15 cellular contexts compared by ENCODE assay signal in the genomic region with DNA sequence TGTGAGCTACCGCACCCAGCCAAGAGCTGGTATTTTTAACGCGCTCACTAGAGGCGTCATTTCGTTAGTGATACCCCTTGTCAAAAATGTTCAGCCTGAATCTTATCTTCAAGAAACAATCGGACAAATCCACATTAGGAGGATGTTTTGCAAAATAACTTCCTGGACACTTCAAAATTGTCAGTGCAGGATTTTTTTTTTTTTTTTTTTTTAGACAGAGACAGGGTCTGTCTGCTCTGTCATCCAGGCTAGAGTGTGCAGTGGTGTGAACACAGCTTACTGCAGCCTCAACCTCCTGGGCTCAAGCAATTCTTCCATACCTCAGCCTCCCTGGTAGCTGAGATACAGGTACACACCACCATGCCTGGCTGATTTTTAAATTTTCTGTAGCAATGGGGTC.
DNase-seq lines count a peak whose midpoint lies in the region; ATAC-seq and TF ChIP-seq lines count a peak whose summit lies in the region.
"Had no signal": no experiment of that assay in that cellular context is flagged by ENCODE, and none has a peak within 500 bp of the region (broad histone marks: within the 10 kb centered on the region; RNA-seq: fewer than 3 reads in every experiment).

No MANE protein-coding gene starts in this region.

- H3K4me1 ChIP-seq in right cardiac atrium (ENCODE audit: control insufficient read depth, insufficient read depth, low read length) = no peaks in the 10 kb centered on the region
- H3K4me1 ChIP-seq: BE2C had no signal

- in situ Hi-C loops in KBM-7 (cut with MboI; ENCODE audit: low pct_unique_long_range_greater_than_20kb, low sequenced_read_pairs) = loop anchor here (25.0 kb wide), 1 partner anchor 404 kb away; no protein-coding TSS in a partner anchor

- H3K27ac ChIP-seq in right cardiac atrium (ENCODE audit: low read length) = no peak overlapping the region
- H3K27ac ChIP-seq: C4-2B had no signal

- peaks cover 0 to 11% (median 8%) of the 10 kb centered on the region in 5 experiments for H3K9me3 Mint-ChIP-seq in brain
- H3K9me3 Mint-ChIP-seq in stimulated activated naive B cell treated with anti-CD40 and anti-IgM and Interleukin-4, amounts not matched to agents 10 μg/mL and 1 μg/mL and 100 μg/mL, for 72 hours = no peaks in the 10 kb centered on the region
- no peaks in the 10 kb centered on the region for H3K9me3 Mint-ChIP-seq in activated T-cell treated with anti-CD3 and anti-CD28 coated beads, Interleukin-2, amount 50 U/mL, for 72 hours
- H3K9me3 Mint-ChIP-seq: CD4-positive, alpha-beta memory T cell; HFFc6 had no signal

- H3K4me3 ChIP-seq in right cardiac atrium (ENCODE audit: low read length) = no peak overlapping the region

- DNase-seq in Right ventricle myocardium superior (peak; percentile 1), right cardiac atrium (no peak), KBM-7 (peak; percentile 84), NCI-H2029 (lab: John Stamatoyannopoulos, UW) (no peak)
- no peak for DNase-seq in stimulated activated naive B cell treated with anti-CD40 and anti-IgM and Interleukin-4, amounts not matched to agents 10 μg/mL and 1 μg/mL and 100 μg/mL, for 72 hours
- DNase-seq in activated T-cell treated with anti-CD3 and anti-CD28 coated beads, Interleukin-2, amount 50 U/mL, for 72 hours = no peak
- DNase-seq: 8988T; BE2C; CD4-positive, alpha-beta memory T cell; GOT3; H9; HFFc6 had no signal

- no peak for ATAC-seq in Right ventricle myocardium superior (ENCODE audit: poor library complexity)
- no peak for ATAC-seq in right cardiac atrium
- no peak for ATAC-seq in stimulated activated naive B cell treated with anti-CD40 and anti-IgM and Interleukin-4, amounts not matched to agents 10 μg/mL and 1 μg/mL and 100 μg/mL, for 72 hours (replicated peaks)
- ATAC-seq in activated T-cell treated with anti-CD3 and anti-CD28 coated beads, Interleukin-2, amount 50 U/mL, for 72 hours (replicated peaks in 1 of 2) = no peak
- no peak for ATAC-seq in esophagus mucosa

- H3K9me3 ChIP-seq in right cardiac atrium (ENCODE audit: control insufficient read depth, low read length) = no peaks in the 10 kb centered on the region
- H3K9me3 ChIP-seq: BE2C had no signal

- H3K27me3 Mint-ChIP-seq in brain = peaks cover 6% of the 10 kb centered on the region
- no peaks in the 10 kb centered on the region for H3K27me3 Mint-ChIP-seq in stimulated activated naive B cell treated with anti-CD40 and anti-IgM and Interleukin-4, amounts not matched to agents 10 μg/mL and 1 μg/mL and 100 μg/mL, for 72 hours
- no peaks in the 10 kb centered on the region for H3K27me3 Mint-ChIP-seq in activated T-cell treated with anti-CD3 and anti-CD28 coated beads, Interleukin-2, amount 50 U/mL, for 72 hours (ENCODE audit: low read depth)
- H3K27me3 Mint-ChIP-seq: CD4-positive, alpha-beta memory T cell had no signal

- H3K4me3 Mint-ChIP-seq in brain = no peak overlapping the region
- no peak overlapping the region for H3K4me3 Mint-ChIP-seq in stimulated activated naive B cell treated with anti-CD40 and anti-IgM and Interleukin-4, amounts not matched to agents 10 μg/mL and 1 μg/mL and 100 μg/mL, for 72 hours
- no peak overlapping the region for H3K4me3 Mint-ChIP-seq in activated T-cell treated with anti-CD3 and anti-CD28 coated beads, Interleukin-2, amount 50 U/mL, for 72 hours
- H3K4me3 Mint-ChIP-seq: CD4-positive, alpha-beta memory T cell; H9; HFFc6 had no signal

- 50% methylated on average over 6 of the region's 6 CpGs for WGBS in right cardiac atrium

- peaks cover 3% of the 10 kb centered on the region for H3K36me3 Mint-ChIP-seq in brain
- peaks cover 0 to 3% of the 10 kb centered on the region in 2 donors for H3K36me3 Mint-ChIP-seq in stimulated activated naive B cell treated with anti-CD40 and anti-IgM and Interleukin-4, amounts not matched to agents 10 μg/mL and 1 μg/mL and 100 μg/mL, for 72 hours
- no peaks in the 10 kb centered on the region for H3K36me3 Mint-ChIP-seq in activated T-cell treated with anti-CD3 and anti-CD28 coated beads, Interleukin-2, amount 50 U/mL, for 72 hours (ENCODE audit: insufficient read depth in 2 of 2)

- no peaks in the 10 kb centered on the region for H3K27me3 ChIP-seq in right cardiac atrium (ENCODE audit: control insufficient read depth, insufficient read depth)
- H3K27me3 ChIP-seq: BE2C had no signal

- H3K27ac Mint-ChIP-seq in brain = peak overlapping the region in 3 of 5 experiments; percentile 4 to 36 (median 7)
- peak overlapping the region; percentile 59 for H3K27ac Mint-ChIP-seq in stimulated activated naive B cell treated with anti-CD40 and anti-IgM and Interleukin-4, amounts not matched to agents 10 μg/mL and 1 μg/mL and 100 μg/mL, for 72 hours
- no peak overlapping the region for H3K27ac Mint-ChIP-seq in activated T-cell treated with anti-CD3 and anti-CD28 coated beads, Interleukin-2, amount 50 U/mL, for 72 hours

- intact Hi-C loops in Right ventricle myocardium superior (cut with DNase I) (no loop called here), right cardiac atrium (cut with DNase I) (loop anchor here in 2 of 4 donors (5.0 to 10.0 kb wide), 5 partner anchors 117 to 657 kb away; a partner anchor contains a TSS)

- peaks cover 15% of the 10 kb centered on the region for H3K4me1 Mint-ChIP-seq in brain
- peaks cover 13 to 22% of the 10 kb centered on the region in 2 donors for H3K4me1 Mint-ChIP-seq in stimulated activated naive B cell treated with anti-CD40 and anti-IgM and Interleukin-4, amounts not matched to agents 10 μg/mL and 1 μg/mL and 100 μg/mL, for 72 hours
- H3K4me1 Mint-ChIP-seq in activated T-cell treated with anti-CD3 and anti-CD28 coated beads, Interleukin-2, amount 50 U/mL, for 72 hours (ENCODE audit: low read depth) = peaks cover 6% of the 10 kb centered on the region

- no peak for TF ChIP-seq CTCF in brain (conservative IDR thresholded peaks at IDR 0.05)

Comparison
In these comparisons a context has a peak if more than half of its experiments do, and no peak if none do; other contexts are left out.
1. DNase-seq: peak in Right ventricle myocardium superior (single experiment) and KBM-7 (single experiment); none in right cardiac atrium (0 of 3), stimulated activated naive B cell treated with anti-CD40 and anti-IgM and Interleukin-4, amounts not matched to agents 10 μg/mL and 1 μg/mL and 100 μg/mL, for 72 hours (single experiment), activated T-cell treated with anti-CD3 and anti-CD28 coated beads, Interleukin-2, amount 50 U/mL, for 72 hours (0 of 2) and NCI-H2029 (single experiment).